16 cellular contexts compared by ENCODE assay signal in genomic region chr15:41545218-41545617, GRCh38. TPM values are rescaled to one million over a fixed set of nuclear protein-coding genes. Genes with fewer than 3 reads are reported as not detected.
DNase-seq lines count a peak whose midpoint lies in the region; ATAC-seq and TF ChIP-seq lines count a peak whose summit lies in the region.
"Had no signal": no experiment of that assay in that cellular context is flagged by ENCODE, and none has a peak within 500 bp of the region (broad histone marks: within the 10 kb centered on the region; RNA-seq: fewer than 3 reads in every experiment).

No MANE protein-coding gene starts in this region.

- TF ChIP-seq CTCF in IMR-90 (conservative IDR thresholded peaks at IDR 0.05; ENCODE audit: low read depth, low read length) (no peak), neural progenitor cell (IDR thresholded peaks at IDR 0.05) (no peak)

- no peak overlapping the region for H3K4me2 ChIP-seq in IMR-90 (ENCODE audit: low read depth, low read length)
- no peak overlapping the region for H3K4me2 ChIP-seq in neural progenitor cell

- H3K9me1 ChIP-seq in IMR-90 (ENCODE audit: insufficient read depth, low read length), result peaks cover 3% of the 10 kb centered on the region; the same call in 1 of the 2 replicates

- peak overlapping the region; percentile 65 for H2AK9ac ChIP-seq in IMR-90 (replicated peaks; ENCODE audit: low read depth, low read length, poor library complexity)

- H3K4ac ChIP-seq in IMR-90 (ENCODE audit: low read depth, low read length), result no peak overlapping the region

- no peak overlapping the region for H3K56ac ChIP-seq in IMR-90 (ENCODE audit: extremely low read depth, insufficient read depth, low read length)

- no TSS peak for BruUV-seq in IMR-90 (replicated peaks; lab: Mats Ljungman, UMichigan)

- no peak overlapping the region for H2AK5ac ChIP-seq in IMR-90 (ENCODE audit: low read depth, low read length)

- H3K14ac ChIP-seq in IMR-90 (replicated peaks; ENCODE audit: low read depth, low read length), result no peak overlapping the region

- H3K4me3 Mint-ChIP-seq in activated CD8-positive, alpha-beta memory T cell treated with anti-CD3 and anti-CD28 coated beads, Interleukin-2, amount 10 ng/mL, durations not matched to agents 7 days and 5 days, result peak overlapping the region; percentile 97
- H3K4me3 Mint-ChIP-seq in central memory CD8-positive, alpha-beta T cell, result peak overlapping the region; percentile 94
- H3K4me3 Mint-ChIP-seq in neural progenitor cell, result peak overlapping the region; percentile 99

- H3K36me3 ChIP-seq in IMR-90 (ENCODE audit: control insufficient read depth, insufficient read depth, low read length) (no peaks in the 10 kb centered on the region), neural progenitor cell (no peaks in the 10 kb centered on the region)
- H3K36me3 ChIP-seq: breast epithelium, tibial nerve had no signal

- H4K20me1 ChIP-seq in IMR-90 (ENCODE audit: insufficient read depth, low read length) (peaks cover 3% of the 10 kb centered on the region; the same call in 1 of the 2 replicates), neural progenitor cell (ENCODE audit: low read depth) (no peaks in the 10 kb centered on the region)

- no peak for TF ChIP-seq RAD21 in IMR-90 (IDR thresholded peaks at IDR 0.05; ENCODE audit: low read length)

- H3K4me1 Mint-ChIP-seq in activated CD8-positive, alpha-beta memory T cell treated with anti-CD3 and anti-CD28 coated beads, Interleukin-2, amount 10 ng/mL, durations not matched to agents 7 days and 5 days, result peaks cover 17% of the 10 kb centered on the region
- peaks cover 14% of the 10 kb centered on the region for H3K4me1 Mint-ChIP-seq in central memory CD8-positive, alpha-beta T cell
- H3K4me1 Mint-ChIP-seq in neural progenitor cell, result peaks cover 5% of the 10 kb centered on the region

- no peak overlapping the region for H3K23ac ChIP-seq in IMR-90 (ENCODE audit: low read depth, low read length)

- H3K9ac ChIP-seq in IMR-90 (ENCODE audit: low read depth, low read length) (no peak overlapping the region), neural progenitor cell (no peak overlapping the region)

- POLR2A ChIA-PET in IMR-90 (lab: Charles Lee; ENCODE audit: unreplicated experiment), result no interaction called here

- H3F3A ChIP-seq in neural progenitor cell (ENCODE audit: low read depth), result peaks cover 8% of the 10 kb centered on the region

- H3K4me3 ChIP-seq in IMR-90 (ENCODE audit: insufficient read depth, low read depth, low read length) (no peak overlapping the region), neural progenitor cell (no peak overlapping the region)

- no peak overlapping the region for H3K27ac ChIP-seq in IMR-90 (ENCODE audit: insufficient read depth, low read length)
- no peak overlapping the region for H3K27ac ChIP-seq in neural progenitor cell

- peaks cover 18% of the 10 kb centered on the region for H3K79me2 ChIP-seq in neural progenitor cell (ENCODE audit: low read depth)

- no peak overlapping the region; the same call in 1 of the 2 replicates for H2BK120ac ChIP-seq in IMR-90 (ENCODE audit: low read depth, low read length)

- H3K27me3 Mint-ChIP-seq in activated CD8-positive, alpha-beta memory T cell treated with anti-CD3 and anti-CD28 coated beads, Interleukin-2, amount 10 ng/mL, durations not matched to agents 7 days and 5 days, result no peaks in the 10 kb centered on the region
- H3K27me3 Mint-ChIP-seq in central memory CD8-positive, alpha-beta T cell, result no peaks in the 10 kb centered on the region
- H3K27me3 Mint-ChIP-seq in neural progenitor cell (ENCODE audit: insufficient read depth, low read depth), result peaks cover 9% of the 10 kb centered on the region

- no peak overlapping the region for H3K18ac ChIP-seq in IMR-90 (ENCODE audit: low read depth, low read length)

- H4K5ac ChIP-seq in IMR-90 (ENCODE audit: low read depth, low read length), result no peak overlapping the region

- no peaks in the 10 kb centered on the region; the same call in none of the 2 replicates for H3K4me1 ChIP-seq in IMR-90 (ENCODE audit: control insufficient read depth, insufficient read depth, low read length)
- H3K4me1 ChIP-seq in neural progenitor cell, result peaks cover 3% of the 10 kb centered on the region
- H3K4me1 ChIP-seq: breast epithelium had no signal

- H2AFZ ChIP-seq in IMR-90 (replicated peaks; ENCODE audit: low read length, poor library complexity), result peak overlapping the region; percentile 4
- H2AFZ ChIP-seq in neural progenitor cell (replicated peaks), result no peak overlapping the region

- H3K9me3 ChIP-seq in IMR-90 (ENCODE audit: control insufficient read depth, insufficient read depth, low read length) (no peaks in the 10 kb centered on the region), neural progenitor cell (ENCODE audit: low read depth) (no peaks in the 10 kb centered on the region)
- H3K9me3 ChIP-seq: breast epithelium, MG63, tibial nerve had no signal

- in situ Hi-C loops in IMR-90 (cut with MboI; ENCODE audit: low sequenced_read_pairs), result no loop called here

- H4K8ac ChIP-seq in IMR-90 (ENCODE audit: low read depth in 2 of 2, low read length in 2 of 2), result no peak overlapping the region; a peak in 1 of 4 replicates

- peaks cover 1% of the 10 kb centered on the region for H3K36me3 Mint-ChIP-seq in activated CD8-positive, alpha-beta memory T cell treated with anti-CD3 and anti-CD28 coated beads, Interleukin-2, amount 10 ng/mL, durations not matched to agents 7 days and 5 days
- H3K36me3 Mint-ChIP-seq in central memory CD8-positive, alpha-beta T cell (ENCODE audit: insufficient read depth), result peaks cover 13% of the 10 kb centered on the region
- no peaks in the 10 kb centered on the region for H3K36me3 Mint-ChIP-seq in neural progenitor cell

- H3K27me3 ChIP-seq in IMR-90 (ENCODE audit: control insufficient read depth, insufficient read depth, low read length) (no peaks in the 10 kb centered on the region), neural progenitor cell (no peaks in the 10 kb centered on the region)
- H3K27me3 ChIP-seq: breast epithelium, MG63, tibial nerve had no signal

- no peak overlapping the region for H3K27ac Mint-ChIP-seq in activated CD8-positive, alpha-beta memory T cell treated with anti-CD3 and anti-CD28 coated beads, Interleukin-2, amount 10 ng/mL, durations not matched to agents 7 days and 5 days
- H3K27ac Mint-ChIP-seq in central memory CD8-positive, alpha-beta T cell (ENCODE audit: low read depth), result peak overlapping the region; percentile 94
- peak overlapping the region; percentile 66 for H3K27ac Mint-ChIP-seq in neural progenitor cell

- DNase-seq in activated CD8-positive, alpha-beta memory T cell treated with anti-CD3 and anti-CD28 coated beads, Interleukin-2, amount 10 ng/mL, durations not matched to agents 7 days and 5 days, result no peak
- DNase-seq in activated CD8-positive, alpha-beta memory T cell treated with anti-CD3 and anti-CD28 coated beads for 24 hours, result no peak
- DNase-seq in IMR-90 (no peak), neural progenitor cell (ENCODE audit: low spot score) (no peak), NOMO-1 treated with dmso at 0.1 percent for 144 hours (lab: John Stamatoyannopoulos, UW; ENCODE audit: unreplicated experiment) (no peak), OCI-M1 (lab: John Stamatoyannopoulos, UW) (no peak), CD1c-positive myeloid dendritic cell (ENCODE audit: extremely low spot score) (no peak)
- DNase-seq in central memory CD8-positive, alpha-beta T cell (ENCODE audit: low spot score in 2 of 2), result no peak
- DNase-seq: COR-L47; effector memory CD4-positive, alpha-beta T cell; MG63; NCI-H187 treated with DMSO at 0.1 percent for 48 hours; NCI-H510A had no signal

- WGBS in IMR-90 (ENCODE audit: extremely low coverage in 2 of 2, insufficient read length in 1 of 2), 2 experiments, result 100% methylated on average over 2 of the region's 3 CpGs; no CpG with 5 or more reads in 1 of the 2 experiments

- H2BK15ac ChIP-seq in IMR-90 (ENCODE audit: low read depth, low read length), result no peak overlapping the region

- H2BK20ac ChIP-seq in IMR-90 (ENCODE audit: low read depth, low read length), result no peak overlapping the region

- intact Hi-C loops in IMR-90 (cut with micrococcal nuclease), result no loop called here

- dilution Hi-C loops in IMR-90 (cut with HindIII; ENCODE audit: low sequenced_read_pairs, unreplicated experiment), result no loop called here

- H3K79me1 ChIP-seq in IMR-90 (ENCODE audit: low read depth in 1 of 2, low read length in 2 of 2), result peaks cover 13 to 34% of the 10 kb centered on the region in 2 experiments; a peak in 3 of 4 replicates

- no peak for TF ChIP-seq POLR2A in IMR-90 (IDR thresholded peaks at IDR 0.05; ENCODE audit: low read depth, low read length)

- no peaks in the 10 kb centered on the region for H3K9me3 Mint-ChIP-seq in activated CD8-positive, alpha-beta memory T cell treated with anti-CD3 and anti-CD28 coated beads, Interleukin-2, amount 10 ng/mL, durations not matched to agents 7 days and 5 days (ENCODE audit: low read depth)
- no peaks in the 10 kb centered on the region for H3K9me3 Mint-ChIP-seq in central memory CD8-positive, alpha-beta T cell
- no peaks in the 10 kb centered on the region for H3K9me3 Mint-ChIP-seq in neural progenitor cell

- ATAC-seq in activated CD8-positive, alpha-beta memory T cell treated with anti-CD3 and anti-CD28 coated beads, Interleukin-2, amount 10 ng/mL, durations not matched to agents 7 days and 5 days, result no peak
- ATAC-seq in IMR-90 (ENCODE audit: low read depth), result no peak
- no peak for ATAC-seq in central memory CD8-positive, alpha-beta T cell (replicated peaks; ENCODE audit: extremely low read depth, poor library complexity, severe bottlenecking)

- no peak overlapping the region for H4K91ac ChIP-seq in IMR-90 (ENCODE audit: insufficient read depth, low read depth, low read length)

- CTCF ChIA-PET in activated CD8-positive, alpha-beta memory T cell treated with anti-CD3 and anti-CD28 coated beads, Interleukin-2, amount 10 ng/mL, durations not matched to agents 7 days and 5 days (lab: Charles Lee), result interaction anchor here (1.7 kb wide), 1 partner anchor 80 kb away, joined by 7 read pairs; no protein-coding TSS in a partner anchor
- CTCF ChIA-PET in IMR-90 (lab: Yijun Ruan, JAX), result no interaction called here

- no peak overlapping the region for H2BK5ac ChIP-seq in IMR-90 (ENCODE audit: low read depth, low read length, poor library complexity, severe bottlenecking)

RNA-seq across cellular contexts. Expression of gene RPAP1, which starts 1.2 kb away (rescaled TPM):
- 10 to 100 TPM; 38.2 to 40.0 TPM for total RNA-seq in activated CD8-positive, alpha-beta memory T cell treated with anti-CD3 and anti-CD28 coated beads, Interleukin-2, amount 10 ng/mL, durations not matched to agents 7 days and 5 days
- total RNA-seq in IMR-90 (2012; rRNA removed) (9.1 and 9.4 TPM in 2 replicates), neural progenitor cell (ENCODE audit: low replicate concordance) (20.3 and 36.8 TPM in 2 replicates)
- 18.1 and 22.7 TPM in 2 replicates for polyA plus RNA-seq in IMR-90 (2012; rRNA removed)
- 13.5 and 18.3 TPM in 2 replicates for polyA plus RNA-seq in IMR-90 (2012; cell fraction: cytosol; rRNA removed)
- 32.5 and 57.8 TPM in 2 replicates for polyA plus RNA-seq in IMR-90 (2012; cell fraction: nucleus; rRNA removed; ENCODE audit: low replicate concordance)

RNA-seq across cellular contexts. Expression of gene TYRO3, which starts 13.8 kb away (rescaled TPM):
- total RNA-seq in activated CD8-positive, alpha-beta memory T cell treated with anti-CD3 and anti-CD28 coated beads, Interleukin-2, amount 10 ng/mL, durations not matched to agents 7 days and 5 days, result under 1 TPM; 0.32 to 0.66 TPM
- total RNA-seq in IMR-90 (2012; rRNA removed) (10.6 and 11.5 TPM in 2 replicates), neural progenitor cell (ENCODE audit: low replicate concordance) (59.1 and 116 TPM in 2 replicates)
- 15.1 and 18.4 TPM in 2 replicates for polyA plus RNA-seq in IMR-90 (2012; rRNA removed)
- polyA plus RNA-seq in IMR-90 (2012; cell fraction: cytosol; rRNA removed), result 3.8 and 10.2 TPM in 2 replicates
- 10.8 and 15.1 TPM in 2 replicates for polyA plus RNA-seq in IMR-90 (2012; cell fraction: nucleus; rRNA removed; ENCODE audit: low replicate concordance)

RNA-seq across cellular contexts. Expression of gene LTK, which starts 31.6 kb away (rescaled TPM):
- total RNA-seq in activated CD8-positive, alpha-beta memory T cell treated with anti-CD3 and anti-CD28 coated beads, Interleukin-2, amount 10 ng/mL, durations not matched to agents 7 days and 5 days, result under 1 TPM; 0.20 to 0.30 TPM
- total RNA-seq in IMR-90 (2012; rRNA removed) (0.18 and 0.28 TPM in 2 replicates), neural progenitor cell (ENCODE audit: low replicate concordance) (0.12 TPM in 1 of 2 replicates, not detected in the other)
- 0.62 and 0.77 TPM in 2 replicates for polyA plus RNA-seq in IMR-90 (2012; rRNA removed)
- polyA plus RNA-seq in IMR-90 (2012; cell fraction: cytosol; rRNA removed), result 0.30 and 0.37 TPM in 2 replicates
- 3.0 and 6.3 TPM in 2 replicates for polyA plus RNA-seq in IMR-90 (2012; cell fraction: nucleus; rRNA removed; ENCODE audit: low replicate concordance)
- total RNA-seq: G401 had no signal

RNA-seq across cellular contexts. Expression of gene ITPKA, which starts 51.5 kb away (rescaled TPM):
- total RNA-seq in activated CD8-positive, alpha-beta memory T cell treated with anti-CD3 and anti-CD28 coated beads, Interleukin-2, amount 10 ng/mL, durations not matched to agents 7 days and 5 days, result under 1 TPM in 1 of 2 experiments, not detected in 1; 0.52 TPM
- total RNA-seq in IMR-90 (2012; rRNA removed), result 1.1 and 1.4 TPM in 2 replicates
- polyA plus RNA-seq in IMR-90 (2012; rRNA removed), result 1.8 and 2.2 TPM in 2 replicates
- 3.0 and 3.1 TPM in 2 replicates for polyA plus RNA-seq in IMR-90 (2012; cell fraction: cytosol; rRNA removed)
- polyA plus RNA-seq in IMR-90 (2012; cell fraction: nucleus; rRNA removed; ENCODE audit: low replicate concordance), result 3.0 and 7.3 TPM in 2 replicates
- total RNA-seq in neural progenitor cell (ENCODE audit: low replicate concordance), result 0.09 TPM in 1 of 2 replicates, not detected in the other
- total RNA-seq: tibial nerve had no signal
